In genomic region chr2:102480273-102480672, GRCh38 we compare ENCODE assay signal across 25 cellular contexts. TPM values are rescaled to one million over a fixed set of nuclear protein-coding genes. Genes with fewer than 3 reads are reported as not detected.
"Had no signal": no experiment of that assay in that cellular context is flagged by ENCODE, and none has a peak within 500 bp of the region (broad histone marks: within the 10 kb centered on the region; RNA-seq: fewer than 3 reads in every experiment).

No MANE protein-coding gene starts in this region.

- H3K36me3 ChIP-seq: esophagus squamous epithelium, left ventricle myocardium inferior, lower lobe of right lung, right lobe of liver, thoracic aorta, transverse colon had no signal

- H3K4me1 ChIP-seq: foreskin keratinocyte, left ventricle myocardium inferior, lower lobe of right lung, right lobe of liver, transverse colon had no signal

- H3K27ac ChIP-seq: esophagus squamous epithelium, foreskin keratinocyte, left ventricle myocardium inferior, lower lobe of right lung, psoas muscle, right lobe of liver, thoracic aorta, transverse colon had no signal

- H3K27me3 ChIP-seq: right lobe of liver, transverse colon had no signal

- H3K9me3 Mint-ChIP-seq: immature natural killer cell; memory B cell; mesothelial cell of epicardium; nephron; stimulated activated memory B cell treated with anti-CD40 and anti-IgM and Interleukin-4, amounts not matched to agents 10 μg/mL and 1 μg/mL and 100 μg/mL, for 72 hours; stimulated activated naive CD8-positive, alpha-beta T cell treated with anti-CD3 and anti-CD28 coated beads, Interleukin-15, Interleukin-2, amounts not matched to agents 100 ng/mL and 50 ng/mL, for 24 hours had no signal

- DNase-seq: dermis blood vessel endothelial cell; esophagus squamous epithelium; foreskin keratinocyte; immature natural killer cell; left cardiac atrium; left ventricle myocardium inferior; lower lobe of right lung; psoas muscle; retina; right lobe of liver; stimulated activated CD4-positive, alpha-beta T cell treated with anti-CD3 and anti-CD28 coated beads, Interleukin-15, amount 100 ng/mL, for 24 hours; stimulated activated CD4-positive, alpha-beta T cell treated with anti-CD3 and anti-CD28 coated beads, Interleukin-1b, Interleukin-23, amount 100 ng/mL, for 48 hours; stimulated activated CD4-positive, alpha-beta T cell treated with anti-CD3 and anti-CD28 coated beads, Interleukin-4, amount 100 ng/mL, for 24 hours; transverse colon had no signal

- H3K4me3 ChIP-seq: esophagus squamous epithelium, left ventricle myocardium inferior, lower lobe of right lung, psoas muscle, right lobe of liver, thoracic aorta, transverse colon had no signal

- H3K36me3 Mint-ChIP-seq: memory B cell; mesothelial cell of epicardium; stimulated activated memory B cell treated with anti-CD40 and anti-IgM and Interleukin-4, amounts not matched to agents 10 μg/mL and 1 μg/mL and 100 μg/mL, for 72 hours had no signal

- H3K4me1 Mint-ChIP-seq: immature natural killer cell, mesothelial cell of epicardium had no signal

- H3K9me3 ChIP-seq: esophagus squamous epithelium, left ventricle myocardium inferior, lower lobe of right lung, psoas muscle, right lobe of liver, thoracic aorta, transverse colon had no signal

- H3K4me3 Mint-ChIP-seq: immature natural killer cell; memory B cell; mesothelial cell of epicardium; nephron; stimulated activated memory B cell treated with anti-CD40 and anti-IgM and Interleukin-4, amounts not matched to agents 10 μg/mL and 1 μg/mL and 100 μg/mL, for 72 hours; stimulated activated naive CD8-positive, alpha-beta T cell treated with anti-CD3 and anti-CD28 coated beads, Interleukin-15, Interleukin-2, amounts not matched to agents 100 ng/mL and 50 ng/mL, for 24 hours had no signal

- H3K27ac Mint-ChIP-seq: immature natural killer cell; memory B cell; mesothelial cell of epicardium; nephron; stimulated activated memory B cell treated with anti-CD40 and anti-IgM and Interleukin-4, amounts not matched to agents 10 μg/mL and 1 μg/mL and 100 μg/mL, for 72 hours; stimulated activated naive CD8-positive, alpha-beta T cell treated with anti-CD3 and anti-CD28 coated beads, Interleukin-15, Interleukin-2, amounts not matched to agents 100 ng/mL and 50 ng/mL, for 24 hours had no signal

- FAIRE-seq: colon, keratinocyte had no signal

RNA-seq across cellular contexts. Expression of gene SLC9A4, which starts 7.2 kb away (rescaled TPM):
- total RNA-seq: dermis blood vessel endothelial cell, foreskin keratinocyte, left cardiac atrium, left ventricle myocardium inferior, lower lobe of right lung, omental fat pad, right lobe of liver, subcutaneous adipose tissue, transverse colon had no signal
- polyA plus RNA-seq: foreskin keratinocyte, immature natural killer cell, keratinocyte, psoas muscle had no signal

RNA-seq across cellular contexts. Expression of gene IL18RAP, which starts 57.3 kb away (rescaled TPM):
- total RNA-seq: dermis blood vessel endothelial cell, foreskin keratinocyte, mesothelial cell of epicardium, myocyte had no signal
- polyA plus RNA-seq: foreskin keratinocyte, keratinocyte had no signal
